In genomic region chr22:46661221-46661851, GRCh38 we compare ENCODE assay signal across 8 cellular contexts. TPM values are rescaled to one million over a fixed set of nuclear protein-coding genes. Genes with fewer than 3 reads are reported as not detected.
A peak's percentile ranks its signal among the peaks of the same experiment; 100 is the strongest.
DNase-seq lines count a peak whose midpoint lies in the region; ATAC-seq and TF ChIP-seq lines count a peak whose summit lies in the region.

No MANE protein-coding gene starts in this region.

- H3K4me3 Mint-ChIP-seq in activated T-helper 17 cell treated with anti-CD3 and anti-CD28 coated beads, Interleukin-2, amount 50 U/mL, for 72 hours = peak overlapping the region; percentile 82

- no peak for TF ChIP-seq CTCF in kidney epithelial cell (IDR thresholded peaks at IDR 0.05; ENCODE audit: insufficient read depth, low read length, poor library complexity, severe bottlenecking)

- DNase-seq in COLO829 (ENCODE audit: low spot score) (peak; percentile 88), NCI-H2171 treated with DMSO at 0.1 percent for 48 hours (lab: John Stamatoyannopoulos, UW) (peak; percentile 95), kidney epithelial cell (ENCODE audit: low read depth) (peak; percentile 14), UCSD-AML1 (lab: John Stamatoyannopoulos, UW; ENCODE audit: unreplicated experiment) (no peak), NCI-H526 (lab: John Stamatoyannopoulos, UW) (no peak), AG08395 (ENCODE audit: low spot score) (no peak)

- no peaks in the 10 kb centered on the region for H3K36me3 Mint-ChIP-seq in activated T-helper 17 cell treated with anti-CD3 and anti-CD28 coated beads, Interleukin-2, amount 50 U/mL, for 72 hours (ENCODE audit: low read depth)

- no peak overlapping the region for H3K4me3 ChIP-seq in kidney epithelial cell (ENCODE audit: low read depth, low read length)

- no peaks in the 10 kb centered on the region for H3K27me3 Mint-ChIP-seq in activated T-helper 17 cell treated with anti-CD3 and anti-CD28 coated beads, Interleukin-2, amount 50 U/mL, for 72 hours

- ATAC-seq in activated T-helper 17 cell treated with anti-CD3 and anti-CD28 coated beads, Interleukin-2, amount 50 U/mL, for 72 hours (replicated peaks) = peak; percentile 95
- ATAC-seq in HG02973 (IDR thresholded peaks at IDR 0.05; ENCODE audit: unreplicated experiment) = no peak

- H3K36me3 ChIP-seq in kidney epithelial cell (ENCODE audit: control insufficient read depth, insufficient read depth, low read length) = no peaks in the 10 kb centered on the region

- peak overlapping the region; percentile 94 for H3K27ac Mint-ChIP-seq in activated T-helper 17 cell treated with anti-CD3 and anti-CD28 coated beads, Interleukin-2, amount 50 U/mL, for 72 hours

- H3K27me3 ChIP-seq in kidney epithelial cell (ENCODE audit: control insufficient read depth, insufficient read depth, low read length) = no peaks in the 10 kb centered on the region

- no peaks in the 10 kb centered on the region for H3K9me3 Mint-ChIP-seq in activated T-helper 17 cell treated with anti-CD3 and anti-CD28 coated beads, Interleukin-2, amount 50 U/mL, for 72 hours

- H3K4me1 Mint-ChIP-seq in activated T-helper 17 cell treated with anti-CD3 and anti-CD28 coated beads, Interleukin-2, amount 50 U/mL, for 72 hours = peaks cover 17% of the 10 kb centered on the region

RNA-seq across cellular contexts. Expression of gene GRAMD4, which starts 41.1 kb away (rescaled TPM):
- 10 to 100 TPM; 23.6 to 51.0 TPM for total RNA-seq in activated T-helper 17 cell treated with anti-CD3 and anti-CD28 coated beads, Interleukin-2, amount 50 U/mL, for 72 hours
- total RNA-seq in kidney epithelial cell = 23.8 and 30.4 TPM in 2 replicates

Comparison
In these comparisons a context has a peak if more than half of its experiments do, and no peak if none do; other contexts are left out.
1. DNase-seq: peak in COLO829 (single experiment), NCI-H2171 treated with DMSO at 0.1 percent for 48 hours (single experiment) and kidney epithelial cell (single experiment); none in UCSD-AML1 (single experiment), NCI-H526 (0 of 2) and AG08395 (single experiment).